ENCODE assay signal across 18 cellular contexts in genomic region chr10:13612654-13613373, GRCh38.
"Had no signal": no experiment of that assay in that cellular context is flagged by ENCODE, and none has a peak within 500 bp of the region (broad histone marks: within the 10 kb centered on the region; RNA-seq: fewer than 3 reads in every experiment).

No MANE protein-coding gene starts in this region.

- H3K27ac ChIP-seq: cardiac muscle cell, colonic mucosa, esophagus squamous epithelium, left ventricle myocardium inferior, pancreas, skin epidermis, tibial artery, uterus had no signal

- H3K4me1 ChIP-seq: colonic mucosa, pancreas, uterus had no signal

- ATAC-seq: activated CD4-positive, alpha-beta T cell treated with anti-CD3 and anti-CD28 coated beads for 36 hours; activated CD8-positive, alpha-beta memory T cell treated with anti-CD3 and anti-CD28 coated beads, Interleukin-2, amount 10 ng/mL, durations not matched to agents 7 days and 5 days; naive thymus-derived CD8-positive, alpha-beta T cell; stimulated activated naive B cell treated with anti-CD40 and anti-IgM and Interleukin-4, amounts not matched to agents 10 μg/mL and 1 μg/mL and 100 μg/mL, for 72 hours had no signal

- H3K27me3 ChIP-seq: cardiac muscle cell, colonic mucosa, esophagus squamous epithelium, pancreas, tibial artery, uterus had no signal

- DNase-seq: activated CD4-positive, alpha-beta memory T cell treated with anti-CD3 and anti-CD28 coated beads for 36 hours; activated CD4-positive, alpha-beta T cell treated with anti-CD3 and anti-CD28 coated beads for 36 hours; activated CD8-positive, alpha-beta memory T cell treated with anti-CD3 and anti-CD28 coated beads, Interleukin-2, amount 10 ng/mL, durations not matched to agents 7 days and 5 days; activated naive CD4-positive, alpha-beta T cell treated with anti-CD3 and anti-CD28 coated beads, Interleukin-2, amount 50 U/mL, for 16 hours; activated T-cell treated with anti-CD3 and anti-CD28 coated beads, Interleukin-2, amount 50 U/mL, for 1 hour; colonic mucosa; esophagus squamous epithelium; glutamatergic neuron; left ventricle myocardium inferior; pancreas; stimulated activated CD4-positive, alpha-beta T cell treated with anti-CD3 and anti-CD28 coated beads, Interleukin-15, amount 100 ng/mL, for 24 hours; stimulated activated CD4-positive, alpha-beta T cell treated with anti-CD3 and anti-CD28 coated beads, Interleukin-4, amount 100 ng/mL, for 1 hour; stimulated activated naive B cell treated with anti-CD40 and anti-IgM and Interleukin-4, amounts not matched to agents 10 μg/mL and 1 μg/mL and 100 μg/mL, for 72 hours; tibial artery; uterus had no signal

- H3K4me3 ChIP-seq: cardiac muscle cell, colonic mucosa, esophagus squamous epithelium, left ventricle myocardium inferior, pancreas, skin epidermis, tibial artery, uterus had no signal

- H3K36me3 ChIP-seq: colonic mucosa, uterus had no signal

- H3K9me3 ChIP-seq: colonic mucosa, esophagus squamous epithelium, left ventricle myocardium inferior, pancreas, tibial artery, uterus had no signal
